12 cellular contexts compared by ENCODE assay signal in the genomic region with DNA sequence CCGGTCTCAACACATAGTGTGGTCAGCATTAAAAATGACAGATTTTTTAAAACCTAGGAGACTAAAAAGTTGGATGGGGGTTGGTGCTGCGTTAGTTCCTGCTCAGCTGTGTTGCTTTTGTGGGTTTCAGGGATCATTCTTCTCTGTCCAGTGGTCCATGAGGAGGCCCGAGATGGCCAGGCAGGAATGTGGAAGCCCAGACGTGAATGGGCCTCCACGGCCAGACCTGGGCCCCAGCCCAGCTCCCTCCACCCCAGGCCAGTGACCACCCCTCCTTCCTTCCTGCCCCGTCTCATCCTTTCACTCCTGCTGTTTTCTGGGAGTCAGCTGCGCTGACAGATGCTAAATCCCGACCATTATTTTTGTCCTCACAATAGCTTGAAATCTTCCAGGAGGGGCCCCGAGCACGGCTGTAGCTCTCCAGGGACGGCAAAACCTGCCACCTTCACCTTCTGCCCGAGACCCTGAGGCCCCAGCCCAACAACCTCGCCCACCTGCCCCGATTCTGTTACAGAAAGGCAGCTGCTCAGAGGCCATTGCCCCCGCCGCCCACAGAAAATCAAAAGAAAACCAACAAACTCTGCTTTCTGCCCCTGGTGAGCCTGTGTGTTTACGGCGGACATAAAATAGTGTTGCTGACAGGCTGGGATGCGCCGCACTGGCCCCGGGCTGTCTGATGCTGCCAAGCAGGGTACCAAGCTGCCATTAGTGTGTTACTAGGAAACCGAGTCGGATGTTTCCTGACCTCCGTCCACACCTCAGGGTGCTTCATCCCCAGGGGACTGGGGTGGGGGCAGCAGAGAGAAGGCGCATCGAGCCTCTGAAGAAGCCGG.
DNase-seq lines count a peak whose midpoint lies in the region; ATAC-seq and TF ChIP-seq lines count a peak whose summit lies in the region.
"Had no signal": no experiment of that assay in that cellular context is flagged by ENCODE, and none has a peak within 500 bp of the region (broad histone marks: within the 10 kb centered on the region; RNA-seq: fewer than 3 reads in every experiment).

No MANE protein-coding gene starts in this region.

- H3K27ac ChIP-seq in SU-DHL-6 (ENCODE audit: low read depth, low read length) = peak overlapping the region; percentile 69
- H3K27ac ChIP-seq: testis had no signal

- no peaks in the 10 kb centered on the region for H3K9me3 ChIP-seq in SU-DHL-6 (ENCODE audit: insufficient read depth, low read length)
- H3K9me3 ChIP-seq: testis had no signal

- H2AFZ ChIP-seq in SU-DHL-6 (ENCODE audit: low read depth, low read length, severe bottlenecking) = no peak overlapping the region

- CTCF ChIA-PET in activated CD8-positive, alpha-beta memory T cell treated with anti-CD3 and anti-CD28 coated beads, Interleukin-2, amount 10 ng/mL, durations not matched to agents 7 days and 5 days (lab: Charles Lee) = no interaction called here
- CTCF ChIA-PET in activated CD4-positive, alpha-beta T cell treated with anti-CD3 and anti-CD28 coated beads, Interleukin-2, amount 10 ng/mL, durations not matched to agents 7 days and 5 days (lab: Charles Lee) = interaction anchor here (0.5 to 0.7 kb wide), 2 partner anchors 54 to 1468 kb away, joined by 3 read pairs; no protein-coding TSS in a partner anchor

- H3K27me3 ChIP-seq in SU-DHL-6 (ENCODE audit: low read length) = no peaks in the 10 kb centered on the region
- H3K27me3 ChIP-seq: testis had no signal

- peak overlapping the region; percentile 38 for H3K4me2 ChIP-seq in SU-DHL-6 (ENCODE audit: low read depth, low read length, poor library complexity, severe bottlenecking)

- in situ Hi-C loops in GM13976 (cut with MboI; ENCODE audit: low sequenced_read_pairs, unreplicated experiment) = no loop called here

- peak overlapping the region; percentile 60 for H3K27ac Mint-ChIP-seq in mesothelial cell of epicardium
- no peak overlapping the region for H3K27ac Mint-ChIP-seq in activated CD8-positive, alpha-beta memory T cell treated with anti-CD3 and anti-CD28 coated beads, Interleukin-2, amount 10 ng/mL, durations not matched to agents 7 days and 5 days
- no peak overlapping the region for H3K27ac Mint-ChIP-seq in activated CD4-positive, alpha-beta T cell treated with anti-CD3 and anti-CD28 coated beads, Interleukin-2, amount 10 ng/mL, durations not matched to agents 7 days and 5 days
- H3K27ac Mint-ChIP-seq: activated naive CD8-positive, alpha-beta T cell had no signal

- H3K27me3 Mint-ChIP-seq in mesothelial cell of epicardium (ENCODE audit: low read depth) = no peaks in the 10 kb centered on the region
- H3K27me3 Mint-ChIP-seq in activated CD8-positive, alpha-beta memory T cell treated with anti-CD3 and anti-CD28 coated beads, Interleukin-2, amount 10 ng/mL, durations not matched to agents 7 days and 5 days = no peaks in the 10 kb centered on the region
- H3K27me3 Mint-ChIP-seq in activated CD4-positive, alpha-beta T cell treated with anti-CD3 and anti-CD28 coated beads, Interleukin-2, amount 10 ng/mL, durations not matched to agents 7 days and 5 days = no peaks in the 10 kb centered on the region
- H3K27me3 Mint-ChIP-seq: activated naive CD8-positive, alpha-beta T cell had no signal

- ATAC-seq in HG02678 (IDR thresholded peaks at IDR 0.05; ENCODE audit: unreplicated experiment) = peak; percentile 35
- no peak for ATAC-seq in activated CD8-positive, alpha-beta memory T cell treated with anti-CD3 and anti-CD28 coated beads, Interleukin-2, amount 10 ng/mL, durations not matched to agents 7 days and 5 days

- H3K79me2 ChIP-seq in SU-DHL-6 (ENCODE audit: insufficient read depth, low read length) = no peaks in the 10 kb centered on the region

- no peaks in the 10 kb centered on the region; the same call in none of the 2 replicates for H3F3A ChIP-seq in SU-DHL-6 (ENCODE audit: insufficient read depth)

- H3K4me1 Mint-ChIP-seq in mesothelial cell of epicardium = peaks cover 25% of the 10 kb centered on the region
- H3K4me1 Mint-ChIP-seq in activated CD8-positive, alpha-beta memory T cell treated with anti-CD3 and anti-CD28 coated beads, Interleukin-2, amount 10 ng/mL, durations not matched to agents 7 days and 5 days = no peaks in the 10 kb centered on the region
- H3K4me1 Mint-ChIP-seq in activated CD4-positive, alpha-beta T cell treated with anti-CD3 and anti-CD28 coated beads, Interleukin-2, amount 10 ng/mL, durations not matched to agents 7 days and 5 days = no peaks in the 10 kb centered on the region

- H3K9me3 Mint-ChIP-seq in mesothelial cell of epicardium = no peaks in the 10 kb centered on the region
- no peaks in the 10 kb centered on the region for H3K9me3 Mint-ChIP-seq in activated CD8-positive, alpha-beta memory T cell treated with anti-CD3 and anti-CD28 coated beads, Interleukin-2, amount 10 ng/mL, durations not matched to agents 7 days and 5 days (ENCODE audit: low read depth)
- no peaks in the 10 kb centered on the region for H3K9me3 Mint-ChIP-seq in activated CD4-positive, alpha-beta T cell treated with anti-CD3 and anti-CD28 coated beads, Interleukin-2, amount 10 ng/mL, durations not matched to agents 7 days and 5 days

- peaks cover 12% of the 10 kb centered on the region for H3K36me3 Mint-ChIP-seq in mesothelial cell of epicardium
- no peaks in the 10 kb centered on the region for H3K36me3 Mint-ChIP-seq in activated CD8-positive, alpha-beta memory T cell treated with anti-CD3 and anti-CD28 coated beads, Interleukin-2, amount 10 ng/mL, durations not matched to agents 7 days and 5 days
- no peaks in the 10 kb centered on the region for H3K36me3 Mint-ChIP-seq in activated CD4-positive, alpha-beta T cell treated with anti-CD3 and anti-CD28 coated beads, Interleukin-2, amount 10 ng/mL, durations not matched to agents 7 days and 5 days (ENCODE audit: low read depth)

- TF ChIP-seq CTCF in GM13976 (IDR thresholded peaks at IDR 0.05; ENCODE audit: borderline replicate concordance, control extremely low read depth, extremely low read depth, insufficient read depth, missing control alignments) (no peak), SU-DHL-6 (IDR thresholded peaks at IDR 0.05; ENCODE audit: insufficient read depth, low read length, poor library complexity, severe bottlenecking) (no peak), mesothelial cell of epicardium (IDR thresholded peaks at IDR 0.05; ENCODE audit: unreplicated experiment) (no peak)

- H4K20me1 ChIP-seq in SU-DHL-6 (ENCODE audit: low read depth, low read length) = no peaks in the 10 kb centered on the region

- no peaks in the 10 kb centered on the region for H3K9me2 ChIP-seq in SU-DHL-6 (replicated peaks; ENCODE audit: insufficient read depth, low read length)

- no peaks in the 10 kb centered on the region for H3K36me3 ChIP-seq in SU-DHL-6 (ENCODE audit: low read length)

- no peak overlapping the region for H3K4me3 ChIP-seq in SU-DHL-6 (ENCODE audit: insufficient read depth, low read length, poor library complexity, severe bottlenecking)
- H3K4me3 ChIP-seq: testis had no signal

- H3K9ac ChIP-seq in SU-DHL-6 (ENCODE audit: low read length) = peak overlapping the region; percentile 42; the same call in 1 of the 2 replicates

- POLR2A ChIA-PET in activated CD4-positive, alpha-beta T cell treated with anti-CD3 and anti-CD28 coated beads, Interleukin-2, amount 10 ng/mL, durations not matched to agents 7 days and 5 days (lab: Charles Lee) = no interaction called here

- DNase-seq in GM13976 (ENCODE audit: low spot score) = peak; percentile 70
- no peak for DNase-seq in mesothelial cell of epicardium (ENCODE audit: low spot score in 2 of 2, unreplicated experiment in 2 of 2)
- no peak for DNase-seq in activated naive CD4-positive, alpha-beta T cell (lab: John Stamatoyannopoulos, UW)
- no peak for DNase-seq in activated CD8-positive, alpha-beta memory T cell treated with anti-CD3 and anti-CD28 coated beads, Interleukin-2, amount 50 U/mL, for 48 hours
- no peak for DNase-seq in activated CD8-positive, alpha-beta memory T cell treated with anti-CD3 and anti-CD28 coated beads, Interleukin-2, amount 10 ng/mL, durations not matched to agents 7 days and 5 days
- DNase-seq in activated CD4-positive, alpha-beta T cell treated with anti-CD3 and anti-CD28 coated beads, Interleukin-2, amount 10 ng/mL, durations not matched to agents 7 days and 5 days = no peak
- DNase-seq: C1 segment of cervical spinal cord, NCI-H774, testis had no signal

- H3K4me3 Mint-ChIP-seq in mesothelial cell of epicardium = no peak overlapping the region
- H3K4me3 Mint-ChIP-seq in activated CD8-positive, alpha-beta memory T cell treated with anti-CD3 and anti-CD28 coated beads, Interleukin-2, amount 10 ng/mL, durations not matched to agents 7 days and 5 days = no peak overlapping the region
- H3K4me3 Mint-ChIP-seq in activated CD4-positive, alpha-beta T cell treated with anti-CD3 and anti-CD28 coated beads, Interleukin-2, amount 10 ng/mL, durations not matched to agents 7 days and 5 days = no peak overlapping the region
- H3K4me3 Mint-ChIP-seq: activated naive CD8-positive, alpha-beta T cell had no signal
